In genomic region chr19:1762243-1763140, GRCh38 we compare ENCODE assay signal across 26 cellular contexts. TPM values are rescaled to one million over a fixed set of nuclear protein-coding genes. Genes with fewer than 3 reads are reported as not detected.
"Had no signal": no experiment of that assay in that cellular context is flagged by ENCODE, and none has a peak within 500 bp of the region (broad histone marks: within the 10 kb centered on the region; RNA-seq: fewer than 3 reads in every experiment).

No MANE protein-coding gene starts in this region.

- H3K27ac Mint-ChIP-seq: naive thymus-derived CD8-positive, alpha-beta T cell; neural progenitor cell had no signal

- H3K9me3 ChIP-seq: mucosa of descending colon, psoas muscle, right lobe of liver, stomach, thoracic aorta had no signal

- DNase-seq: effector CD4-positive, alpha-beta T cell; foreskin melanocyte; head of caudate nucleus; hippocampal formation; kidney glomerular epithelial cell; mammary epithelial cell; mucosa of descending colon; naive thymus-derived CD8-positive, alpha-beta T cell; psoas muscle; retina; right lobe of liver; stimulated activated CD4-positive, alpha-beta T cell treated with anti-CD3 and anti-CD28 coated beads, Interleukin-1b, Interleukin-23, amount 100 ng/mL, for 48 hours; stimulated activated CD4-positive, alpha-beta T cell treated with anti-CD3 and anti-CD28 coated beads, Interleukin-4, amount 100 ng/mL, for 24 hours; stimulated activated naive CD4-positive, alpha-beta T cell; stomach; substantia nigra; trophoblast cell had no signal

- H3K27ac ChIP-seq: coronary artery, neural progenitor cell, psoas muscle, right lobe of liver, stomach, thoracic aorta had no signal

- H3K4me3 Mint-ChIP-seq: naive thymus-derived CD8-positive, alpha-beta T cell; neural progenitor cell had no signal

- H3K9me3 Mint-ChIP-seq: naive thymus-derived CD8-positive, alpha-beta T cell; neural progenitor cell had no signal

- H2AFZ ChIP-seq: neural progenitor cell had no signal

- H3K36me3 ChIP-seq: neural progenitor cell, right lobe of liver, stomach, thoracic aorta had no signal

- H3K4me2 ChIP-seq: neural progenitor cell had no signal

- H3K9ac ChIP-seq: neural progenitor cell had no signal

- H3K4me3 ChIP-seq: coronary artery, mucosa of descending colon, neural progenitor cell, psoas muscle, right lobe of liver, stomach, thoracic aorta had no signal

- H3K36me3 Mint-ChIP-seq: neural progenitor cell had no signal

- ATAC-seq: mucosa of descending colon; naive thymus-derived CD8-positive, alpha-beta T cell; psoas muscle; right lobe of liver had no signal

- H3K4me1 ChIP-seq: neural progenitor cell, psoas muscle, right lobe of liver had no signal

- FAIRE-seq: islet of Langerhans had no signal

RNA-seq across cellular contexts. Expression of gene ONECUT3, which starts 9.2 kb away (rescaled TPM):
- total RNA-seq: cerebellum; dermis microvascular lymphatic vessel endothelial cell; lower leg skin; mucosa of descending colon; naive thymus-derived CD8-positive, alpha-beta T cell; omental fat pad; psoas muscle; right lobe of liver; urinary bladder had no signal
- polyA plus RNA-seq: naive thymus-derived CD8-positive, alpha-beta T cell; psoas muscle; urinary bladder had no signal
